27 cellular contexts compared by ENCODE assay signal in the genomic region with DNA sequence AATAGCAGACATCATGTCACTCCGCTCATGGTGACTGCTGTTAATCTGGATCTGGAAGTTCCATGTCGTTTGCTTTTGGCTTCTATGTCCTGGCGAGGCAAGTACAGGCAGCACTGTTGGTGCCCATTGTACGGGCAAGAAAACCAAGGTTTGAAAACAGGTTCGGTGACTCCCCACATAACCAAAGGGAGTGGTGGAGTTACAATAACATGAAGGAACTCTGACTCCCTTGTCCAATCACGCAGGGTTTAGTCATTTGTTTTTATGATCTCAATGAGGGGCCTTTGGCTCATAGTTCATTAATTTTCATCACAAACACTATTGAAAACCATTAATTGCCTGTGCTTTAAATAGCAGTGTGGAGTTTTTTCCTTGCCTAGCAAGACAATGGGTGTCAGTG.
DNase-seq lines count a peak whose midpoint lies in the region; ATAC-seq and TF ChIP-seq lines count a peak whose summit lies in the region.
"Had no signal": no experiment of that assay in that cellular context is flagged by ENCODE, and none has a peak within 500 bp of the region (broad histone marks: within the 10 kb centered on the region; RNA-seq: fewer than 3 reads in every experiment).

No MANE protein-coding gene starts in this region.

- H3K27me3 Mint-ChIP-seq in mesothelial cell of epicardium (ENCODE audit: low read depth), result peaks cover 8% of the 10 kb centered on the region

- no peak overlapping the region for H2AFZ ChIP-seq in PC-3 (ENCODE audit: low read length)
- H2AFZ ChIP-seq: PC-9 had no signal

- intact Hi-C loops in PC-3 (cut with micrococcal nuclease), result loop anchor here (2.0 to 10.0 kb wide), 3 partner anchors 16 to 868 kb away; a partner anchor contains a TSS
- intact Hi-C loops in dorsolateral prefrontal cortex (cut with DNase I), result loop anchor here (5.0 to 10.0 kb wide), 3 partner anchors 164 to 838 kb away; a partner anchor contains a TSS

- H3K4me2 ChIP-seq in PC-3 (ENCODE audit: low read length), result peak overlapping the region; percentile 70
- H3K4me2 ChIP-seq: PC-9 had no signal

- H3K4me3 Mint-ChIP-seq in mesothelial cell of epicardium, result no peak overlapping the region
- H3K4me3 Mint-ChIP-seq in stimulated activated effector memory CD8-positive, alpha-beta T cell treated with anti-CD3 and anti-CD28 coated beads, Interleukin-12 subunit alpha, Interleukin-12 subunit beta, amount 100 ng/mL, for 72 hours, result no peak overlapping the region
- H3K4me3 Mint-ChIP-seq: CD4-positive, alpha-beta memory T cell had no signal

- ATAC-seq in PC-3, result no peak
- no peak for ATAC-seq in stimulated activated effector memory CD8-positive, alpha-beta T cell treated with anti-CD3 and anti-CD28 coated beads, Interleukin-12 subunit alpha, Interleukin-12 subunit beta, amount 100 ng/mL, for 72 hours

- H3K27me3 ChIP-seq in PC-3 (ENCODE audit: low read length) (no peaks in the 10 kb centered on the region), dorsolateral prefrontal cortex (no peaks in the 10 kb centered on the region)
- H3K27me3 ChIP-seq: BLaER1 treated with 17β-estradiol and CSF1 and Interleukin-3, amounts not matched to agents 10 nM and 100 nM; MG63; SJSA1 had no signal

- H3K36me3 Mint-ChIP-seq in mesothelial cell of epicardium, result no peaks in the 10 kb centered on the region
- H3K36me3 Mint-ChIP-seq in stimulated activated effector memory CD8-positive, alpha-beta T cell treated with anti-CD3 and anti-CD28 coated beads, Interleukin-12 subunit alpha, Interleukin-12 subunit beta, amount 100 ng/mL, for 72 hours, result no peaks in the 10 kb centered on the region
- H3K36me3 Mint-ChIP-seq: CD4-positive, alpha-beta memory T cell had no signal

- peak; percentile 67 for DNase-seq in PC-3
- DNase-seq in epithelial cell of prostate (ENCODE audit: low read depth, low spot score), result peak; percentile 68
- DNase-seq in mesothelial cell of epicardium (ENCODE audit: low spot score in 2 of 2, unreplicated experiment in 2 of 2), result no peak
- no peak for DNase-seq in stimulated activated effector memory CD8-positive, alpha-beta T cell treated with anti-CD3 and anti-CD28 coated beads, Interleukin-12 subunit alpha, Interleukin-12 subunit beta, amount 100 ng/mL, for 72 hours (ENCODE audit: low spot score in 2 of 2)
- no peak for DNase-seq in RKO (ENCODE audit: low spot score)
- no peak for DNase-seq in dorsolateral prefrontal cortex
- DNase-seq in NCI-H748 (lab: John Stamatoyannopoulos, UW; ENCODE audit: unreplicated experiment), result no peak
- DNase-seq: AML-193; CD4-positive, alpha-beta memory T cell; COR-L47; Kasumi-1; MG63; NCI-H1105 treated with DMSO at 0.1 percent for 48 hours; NCI-H146; NCI-H1930; NCI-H2107; NCI-H524 treated with DMSO at 0.1 percent for 48 hours; NCI-H82; NK-92 treated with Interleukin-12 subunit alpha and Interleukin-12 subunit beta, amount 100 ng/mL, for 24 hours; PC-9; Right ventricle myocardium superior; RPMI8226 had no signal

- peak overlapping the region; percentile 61 for H3K27ac Mint-ChIP-seq in mesothelial cell of epicardium
- H3K27ac Mint-ChIP-seq in stimulated activated effector memory CD8-positive, alpha-beta T cell treated with anti-CD3 and anti-CD28 coated beads, Interleukin-12 subunit alpha, Interleukin-12 subunit beta, amount 100 ng/mL, for 72 hours, result no peak overlapping the region

- H3K9me3 Mint-ChIP-seq in mesothelial cell of epicardium, result no peaks in the 10 kb centered on the region
- H3K9me3 Mint-ChIP-seq in stimulated activated effector memory CD8-positive, alpha-beta T cell treated with anti-CD3 and anti-CD28 coated beads, Interleukin-12 subunit alpha, Interleukin-12 subunit beta, amount 100 ng/mL, for 72 hours, result no peaks in the 10 kb centered on the region

- TF ChIP-seq CTCF in C4-2B (conservative IDR thresholded peaks at IDR 0.05), result no peak
- TF ChIP-seq CTCF in PC-3 (conservative IDR thresholded peaks at IDR 0.05; ENCODE audit: low read depth, low read length), result no peak
- no peak for TF ChIP-seq CTCF in mesothelial cell of epicardium (IDR thresholded peaks at IDR 0.05; ENCODE audit: unreplicated experiment)
- TF ChIP-seq CTCF in dorsolateral prefrontal cortex (IDR thresholded peaks at IDR 0.05 in 54 of 56, conservative IDR thresholded peaks at IDR 0.05 in 2 of 56; ENCODE audit: low read depth in 1 of 56, partially characterized antibody in 56 of 56), result no peak

- H3K36me3 ChIP-seq in PC-3 (ENCODE audit: low read depth, low read length), result no peaks in the 10 kb centered on the region
- H3K36me3 ChIP-seq: BLaER1 treated with 17β-estradiol and CSF1 and Interleukin-3, amounts not matched to agents 10 nM and 100 nM; MG63; SJSA1 had no signal

- no TSS peak for BruUV-seq in PC-3 (replicated peaks; lab: Mats Ljungman, UMichigan)

- CTCF ChIA-PET in PC-3 (lab: Charles Lee), result no interaction called here

- H4K20me1 ChIP-seq in PC-3 (ENCODE audit: low read length), result no peaks in the 10 kb centered on the region
- H4K20me1 ChIP-seq: BLaER1 treated with 17β-estradiol and CSF1 and Interleukin-3, amounts not matched to agents 10 nM and 100 nM had no signal

- POLR2A ChIA-PET in PC-3 (lab: Charles Lee; ENCODE audit: unreplicated experiment), result interaction anchor here (0.6 kb wide), 1 partner anchor 337 kb away, joined by 11 read pairs; no protein-coding TSS in a partner anchor

- H3K27ac ChIP-seq in C4-2B, result peak overlapping the region; percentile 90
- H3K27ac ChIP-seq in PC-3 (ENCODE audit: low read length), result peak overlapping the region; percentile 99
- H3K27ac ChIP-seq in epithelial cell of prostate, result peak overlapping the region; percentile 65
- H3K27ac ChIP-seq in dorsolateral prefrontal cortex, result peak overlapping the region in 11 of 59 donors; percentile 1 to 82 (median 20)
- H3K27ac ChIP-seq: PC-9, SJSA1 had no signal

- no peaks in the 10 kb centered on the region for H3K79me2 ChIP-seq in PC-3 (ENCODE audit: low read length)

- no peaks in the 10 kb centered on the region for H3K9me3 ChIP-seq in PC-3 (ENCODE audit: low read length)
- H3K9me3 ChIP-seq: MG63, SJSA1 had no signal

- H3K4me1 ChIP-seq in PC-3 (ENCODE audit: insufficient read depth, low read length), result peaks cover 52% of the 10 kb centered on the region
- H3K4me1 ChIP-seq: SJSA1 had no signal

- H3K4me1 Mint-ChIP-seq in mesothelial cell of epicardium, result peaks cover 31% of the 10 kb centered on the region
- no peaks in the 10 kb centered on the region for H3K4me1 Mint-ChIP-seq in stimulated activated effector memory CD8-positive, alpha-beta T cell treated with anti-CD3 and anti-CD28 coated beads, Interleukin-12 subunit alpha, Interleukin-12 subunit beta, amount 100 ng/mL, for 72 hours

- no peaks in the 10 kb centered on the region for H3K9me2 ChIP-seq in PC-3 (replicated peaks; ENCODE audit: low read length)

- peak overlapping the region; percentile 83 for H3K9ac ChIP-seq in PC-3 (ENCODE audit: low read length)
- H3K9ac ChIP-seq: BLaER1 treated with 17β-estradiol and CSF1 and Interleukin-3, amounts not matched to agents 10 nM and 100 nM had no signal

- H3F3A ChIP-seq in PC-3 (ENCODE audit: low read length, unreplicated experiment), result peaks cover 14% of the 10 kb centered on the region

- no peak overlapping the region for H3K4me3 ChIP-seq in PC-3 (ENCODE audit: low read length)
- no peak overlapping the region for H3K4me3 ChIP-seq in dorsolateral prefrontal cortex
- H3K4me3 ChIP-seq: BLaER1 treated with 17β-estradiol and CSF1 and Interleukin-3, amounts not matched to agents 10 nM and 100 nM; GM12878; K562; MG63; PC-9; SJSA1 had no signal

Comparison
In these comparisons a context has a peak if more than half of its experiments do, and no peak if none do; other contexts are left out.
1. DNase-seq: peak in PC-3 (single experiment) and epithelial cell of prostate (single experiment); none in mesothelial cell of epicardium (0 of 2), stimulated activated effector memory CD8-positive, alpha-beta T cell treated with anti-CD3 and anti-CD28 coated beads, Interleukin-12 subunit alpha, Interleukin-12 subunit beta, amount 100 ng/mL, for 72 hours (0 of 2), RKO (single experiment), dorsolateral prefrontal cortex (0 of 10) and NCI-H748 (single experiment).